In the genomic region with DNA sequence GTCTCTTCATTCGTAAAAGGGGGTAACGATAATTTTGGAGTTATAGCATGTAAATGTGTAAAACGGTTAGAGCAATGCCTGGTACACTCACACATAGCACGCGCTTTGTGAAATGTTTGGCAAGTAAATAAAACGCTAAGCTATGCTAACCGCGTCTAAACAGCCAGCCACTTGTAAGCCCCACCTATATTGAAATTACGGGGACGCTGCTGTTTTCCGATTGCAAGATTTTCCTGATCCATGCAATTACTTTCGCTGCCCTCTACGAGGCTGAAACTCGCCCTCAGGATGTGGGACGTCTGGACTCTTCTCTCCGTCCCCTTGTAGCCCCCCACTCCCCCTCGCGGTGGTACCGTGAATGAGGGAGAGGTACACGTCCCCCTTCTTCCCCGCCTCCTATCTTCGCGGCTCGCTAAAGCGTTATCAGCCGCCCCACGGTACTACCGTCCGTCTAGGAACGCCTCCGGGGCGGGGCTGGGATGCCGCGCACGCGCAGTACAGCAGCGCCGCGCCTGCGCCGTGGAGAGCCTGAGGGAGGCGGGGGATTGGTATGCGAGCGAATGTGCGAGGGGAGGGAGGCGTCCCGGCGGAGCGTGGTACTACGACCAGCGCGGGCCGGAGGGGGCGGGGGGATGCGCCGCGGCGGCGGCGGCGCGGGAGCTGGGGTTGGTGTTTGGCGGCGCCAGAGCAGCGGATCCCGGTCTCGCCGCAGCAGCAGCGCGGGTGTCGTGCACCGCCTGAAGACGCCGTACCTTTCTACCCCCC, we compare ENCODE assay signal across 1 cellular context.
TF ChIP-seq lines count a peak whose summit lies in the region.

STIM2 (plus strand) TSS at position 685 of the 765 bp plus-strand sequence.

TF ChIP-seq in HepG2, 621 proteins besides CTCF, POLR2A, EP300 and RAD21 (continued from another document and continues in another):
- peak; percentile 49; the same call in 1 of the 2 replicates for TF ChIP-seq HBP1 (CRISPR knock-in tag; IDR thresholded peaks at IDR 0.05; ENCODE audit: low read depth)
- TF ChIP-seq FOXP4 (CRISPR knock-in tag; IDR thresholded peaks at IDR 0.05): no peak; the same call in none of the 2 replicates
- no peak for TF ChIP-seq NR3C1 (CRISPR knock-in tag; IDR thresholded peaks at IDR 0.05)
- TF ChIP-seq ZNF335 (CRISPR knock-in tag; IDR thresholded peaks at IDR 0.05): 0 out of 2 replicates have a peak, but pooled peaks have one; percentile 29
- no peak for TF ChIP-seq MED13 (CRISPR knock-in tag; IDR thresholded peaks at IDR 0.05)
- TF ChIP-seq, protein P1, sequence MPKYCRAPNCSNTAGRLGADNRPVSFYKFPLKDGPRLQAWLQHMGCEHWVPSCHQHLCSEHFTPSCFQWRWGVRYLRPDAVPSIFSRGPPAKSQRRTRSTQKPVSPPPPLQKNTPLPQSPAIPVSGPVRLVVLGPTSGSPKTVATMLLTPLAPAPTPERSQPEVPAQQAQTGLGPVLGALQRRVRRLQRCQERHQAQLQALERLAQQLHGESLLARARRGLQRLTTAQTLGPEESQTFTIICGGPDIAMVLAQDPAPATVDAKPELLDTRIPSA (CRISPR knock-in tag; IDR thresholded peaks at IDR 0.05; ENCODE audit: borderline replicate concordance): no peak
- TF ChIP-seq NCOA2 (CRISPR knock-in tag; IDR thresholded peaks at IDR 0.05): no peak
- no peak for TF ChIP-seq ZNF616 (CRISPR knock-in tag; IDR thresholded peaks at IDR 0.05; ENCODE audit: low read depth)
- TF ChIP-seq MZF1 (CRISPR knock-in tag; IDR thresholded peaks at IDR 0.05; ENCODE audit: borderline replicate concordance): no peak
- TF ChIP-seq NFYB (CRISPR knock-in tag; IDR thresholded peaks at IDR 0.05): no peak
- TF ChIP-seq MEIS1 (CRISPR knock-in tag; IDR thresholded peaks at IDR 0.05; ENCODE audit: borderline replicate concordance): no peak
- peak; percentile 24; the same call in 1 of the 2 replicates for TF ChIP-seq ARNTL (CRISPR knock-in tag; IDR thresholded peaks at IDR 0.05)
- TF ChIP-seq ZNF274 (CRISPR knock-in tag; IDR thresholded peaks at IDR 0.05): peak; percentile 47; the same call in 1 of the 2 replicates
- TF ChIP-seq NFAT5 (CRISPR knock-in tag; IDR thresholded peaks at IDR 0.05): no peak
- TF ChIP-seq HMG20B (CRISPR knock-in tag; conservative IDR thresholded peaks at IDR 0.05): no peak; the same call in 1 of the 2 replicates
- TF ChIP-seq ZHX2 (IDR thresholded peaks at IDR 0.05; ENCODE audit: low read depth): no peak
- TF ChIP-seq ZHX2 (CRISPR knock-in tag; IDR thresholded peaks at IDR 0.05; ENCODE audit: borderline replicate concordance): no peak
- TF ChIP-seq KLF13 (CRISPR knock-in tag; IDR thresholded peaks at IDR 0.05): no peak
- no peak for TF ChIP-seq ZNF20 (CRISPR knock-in tag; IDR thresholded peaks at IDR 0.05)
- no peak for TF ChIP-seq RFX3 (CRISPR knock-in tag; IDR thresholded peaks at IDR 0.05)
- TF ChIP-seq HES4 (CRISPR knock-in tag; IDR thresholded peaks at IDR 0.05; ENCODE audit: borderline replicate concordance): no peak
- no peak for TF ChIP-seq ZNF10 (CRISPR knock-in tag; IDR thresholded peaks at IDR 0.05; ENCODE audit: borderline replicate concordance, low read depth)
- TF ChIP-seq ZBTB2 (CRISPR knock-in tag; IDR thresholded peaks at IDR 0.05; ENCODE audit: low read depth): peak; percentile 87
- TF ChIP-seq REST (IDR thresholded peaks at IDR 0.05; ENCODE audit: borderline replicate concordance in 1 of 2, low read depth in 1 of 2, low read length in 2 of 2): no peak
- TF ChIP-seq, protein P2, sequence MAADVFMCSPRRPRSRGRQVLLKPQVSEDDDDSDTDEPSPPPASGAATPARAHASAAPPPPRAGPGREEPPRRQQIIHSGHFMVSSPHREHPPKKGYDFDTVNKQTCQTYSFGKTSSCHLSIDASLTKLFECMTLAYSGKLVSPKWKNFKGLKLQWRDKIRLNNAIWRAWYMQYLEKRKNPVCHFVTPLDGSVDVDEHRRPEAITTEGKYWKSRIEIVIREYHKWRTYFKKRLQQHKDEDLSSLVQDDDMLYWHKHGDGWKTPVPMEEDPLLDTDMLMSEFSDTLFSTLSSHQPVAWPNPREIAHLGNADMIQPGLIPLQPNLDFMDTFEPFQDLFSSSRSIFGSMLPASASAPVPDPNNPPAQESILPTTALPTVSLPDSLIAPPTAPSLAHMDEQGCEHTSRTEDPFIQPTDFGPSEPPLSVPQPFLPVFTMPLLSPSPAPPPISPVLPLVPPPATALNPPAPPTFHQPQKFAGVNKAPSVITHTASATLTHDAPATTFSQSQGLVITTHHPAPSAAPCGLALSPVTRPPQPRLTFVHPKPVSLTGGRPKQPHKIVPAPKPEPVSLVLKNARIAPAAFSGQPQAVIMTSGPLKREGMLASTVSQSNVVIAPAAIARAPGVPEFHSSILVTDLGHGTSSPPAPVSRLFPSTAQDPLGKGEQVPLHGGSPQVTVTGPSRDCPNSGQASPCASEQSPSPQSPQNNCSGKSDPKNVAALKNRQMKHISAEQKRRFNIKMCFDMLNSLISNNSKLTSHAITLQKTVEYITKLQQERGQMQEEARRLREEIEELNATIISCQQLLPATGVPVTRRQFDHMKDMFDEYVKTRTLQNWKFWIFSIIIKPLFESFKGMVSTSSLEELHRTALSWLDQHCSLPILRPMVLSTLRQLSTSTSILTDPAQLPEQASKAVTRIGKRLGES (CRISPR knock-in tag; IDR thresholded peaks at IDR 0.05; ENCODE audit: borderline replicate concordance): no peak
